Comparison of ENCODE assay signal across 15 cellular contexts in the genomic region with DNA sequence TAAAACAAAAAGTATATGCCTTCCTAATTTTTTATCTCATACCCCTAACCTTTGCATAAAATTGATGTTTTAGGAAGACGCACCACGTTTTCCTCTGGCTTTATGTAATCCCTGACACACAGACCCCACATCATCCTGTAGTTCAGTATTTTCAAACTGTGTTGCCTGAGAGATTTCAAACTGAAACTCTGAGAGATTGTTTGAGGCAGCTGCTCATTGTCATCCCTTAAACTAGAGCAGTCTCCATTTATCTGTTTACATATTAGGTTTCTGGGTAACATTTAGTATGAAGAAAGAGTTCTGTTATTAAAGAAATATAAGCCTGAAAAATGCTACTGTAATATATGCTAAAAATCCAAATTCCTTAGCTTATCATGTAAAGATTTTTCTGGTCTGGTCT. TPM values are rescaled to one million over a fixed set of nuclear protein-coding genes. Genes with fewer than 3 reads are reported as not detected.
DNase-seq lines count a peak whose midpoint lies in the region; ATAC-seq and TF ChIP-seq lines count a peak whose summit lies in the region.
"Had no signal": no experiment of that assay in that cellular context is flagged by ENCODE, and none has a peak within 500 bp of the region (broad histone marks: within the 10 kb centered on the region; RNA-seq: fewer than 3 reads in every experiment).

No MANE protein-coding gene starts in this region.

- H3K9me3 Mint-ChIP-seq in natural killer cell = no peaks in the 10 kb centered on the region
- H3K9me3 Mint-ChIP-seq: activated CD4-positive, alpha-beta T cell treated with anti-CD3 and anti-CD28 coated beads, Interleukin-2, amount 10 ng/mL, durations not matched to agents 7 days and 5 days had no signal

- no peaks in the 10 kb centered on the region for H3K27me3 ChIP-seq in RWPE2 (ENCODE audit: insufficient read depth, poor library complexity, severe bottlenecking)
- no peaks in the 10 kb centered on the region for H3K27me3 ChIP-seq in upper lobe of right lung
- H3K27me3 ChIP-seq: pancreas had no signal

- no peak for TF ChIP-seq CTCF in RWPE2 (IDR thresholded peaks at IDR 0.05; ENCODE audit: poor library complexity, severe bottlenecking)
- TF ChIP-seq CTCF in natural killer cell (IDR thresholded peaks at IDR 0.05) = no peak
- TF ChIP-seq CTCF in upper lobe of right lung (IDR thresholded peaks at IDR 0.05) = no peak

- no peaks in the 10 kb centered on the region for H3K36me3 Mint-ChIP-seq in natural killer cell

- no peak overlapping the region for H3K4me3 ChIP-seq in RWPE2 (ENCODE audit: severe bottlenecking)
- H3K4me3 ChIP-seq in upper lobe of right lung = no peak overlapping the region
- H3K4me3 ChIP-seq: pancreas had no signal

- H3K4me1 ChIP-seq in RWPE2 (ENCODE audit: insufficient read depth, poor library complexity, severe bottlenecking) = peaks cover 69% of the 10 kb centered on the region
- H3K4me1 ChIP-seq in upper lobe of right lung = peaks cover 8% of the 10 kb centered on the region

- peaks cover 0 to 3% of the 10 kb centered on the region in 2 donors for H3K27me3 Mint-ChIP-seq in natural killer cell (ENCODE audit: low read depth in 2 of 2)

- peak overlapping the region; percentile 95 for H3K27ac ChIP-seq in RWPE2 (ENCODE audit: poor library complexity, severe bottlenecking)
- no peak overlapping the region for H3K27ac ChIP-seq in upper lobe of right lung
- H3K27ac ChIP-seq: pancreas had no signal

- H3K36me3 ChIP-seq in RWPE2 (ENCODE audit: low read depth) (no peaks in the 10 kb centered on the region; the same call in 1 of the 2 replicates), upper lobe of right lung (no peaks in the 10 kb centered on the region)
- H3K36me3 ChIP-seq: pancreas had no signal

- DNase-seq in NCI-H510A treated with DMSO at 0.1 percent for 48 hours (lab: John Stamatoyannopoulos, UW) (peak; percentile 56), NCI-H510A (lab: John Stamatoyannopoulos, UW) (no peak), RWPE2 (ENCODE audit: low spot score) (no peak), natural killer cell (no peak), upper lobe of right lung (no peak), EL (no peak), epidermal melanocyte (ENCODE audit: insufficient read length, low spot score) (no peak)
- DNase-seq: ACHN; activated CD4-positive, alpha-beta T cell treated with anti-CD3 and anti-CD28 coated beads, Interleukin-2, amount 10 ng/mL, durations not matched to agents 7 days and 5 days; amygdala; H7; kidney glomerular epithelial cell; pancreas; stimulated activated CD4-positive, alpha-beta T cell treated with anti-CD3 and anti-CD28 coated beads, Interleukin-4, amount 100 ng/mL, for 1 hour had no signal

- ATAC-seq in HG03159 (IDR thresholded peaks at IDR 0.05; ENCODE audit: unreplicated experiment) (peak; percentile 55), RWPE2 (ENCODE audit: low read depth) (no peak), natural killer cell (no peak), upper lobe of right lung (no peak)
- ATAC-seq: pancreas had no signal

- H3K4me3 Mint-ChIP-seq in natural killer cell = peak overlapping the region; percentile 76
- H3K4me3 Mint-ChIP-seq: activated CD4-positive, alpha-beta T cell treated with anti-CD3 and anti-CD28 coated beads, Interleukin-2, amount 10 ng/mL, durations not matched to agents 7 days and 5 days had no signal

- H3K9me3 ChIP-seq in RWPE2 (ENCODE audit: severe bottlenecking) (no peaks in the 10 kb centered on the region), upper lobe of right lung (no peaks in the 10 kb centered on the region)
- H3K9me3 ChIP-seq: pancreas had no signal

- H3K4me1 Mint-ChIP-seq in natural killer cell = peaks cover 23 to 25% of the 10 kb centered on the region in 2 donors

- peak overlapping the region; percentile 34 to 59 for H3K27ac Mint-ChIP-seq in natural killer cell
- H3K27ac Mint-ChIP-seq: activated CD4-positive, alpha-beta T cell treated with anti-CD3 and anti-CD28 coated beads, Interleukin-2, amount 10 ng/mL, durations not matched to agents 7 days and 5 days had no signal

- intact Hi-C loops in natural killer cell (cut with micrococcal nuclease) (no loop called here), upper lobe of right lung (cut with DNase I) (no loop called here)

RNA-seq across cellular contexts. Expression of gene MNAT1, which starts 24.3 kb away (rescaled TPM):
- total RNA-seq in natural killer cell (10 to 100 TPM; 33.8 to 45.4 (median 34.0) TPM), upper lobe of right lung (25.5 TPM)

RNA-seq across cellular contexts. Expression of gene SIX4, which starts 34.7 kb away (rescaled TPM):
- total RNA-seq in natural killer cell = not detected
- 0.69 TPM for total RNA-seq in upper lobe of right lung
